1 cellular context compared by ENCODE assay signal in the genomic region with DNA sequence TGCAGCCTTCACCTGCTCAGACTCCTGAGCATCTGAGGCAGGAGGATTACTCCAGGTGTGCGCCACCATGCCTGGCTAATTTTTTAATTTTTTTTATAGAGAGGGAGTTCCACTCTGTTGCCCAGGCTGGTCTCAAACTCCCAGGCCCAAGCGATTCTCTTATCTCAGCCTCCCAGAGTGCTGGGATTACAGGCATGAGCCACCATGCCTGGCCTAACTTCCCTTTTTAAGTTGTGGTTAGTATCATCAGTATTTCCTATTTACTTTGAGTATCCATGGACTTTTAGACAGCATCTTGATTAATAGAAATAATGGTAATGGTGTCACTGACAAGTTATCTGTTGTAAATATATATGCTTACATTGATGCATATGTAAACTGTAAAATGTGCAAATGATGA.
TF ChIP-seq lines count a peak whose summit lies in the region.

No MANE protein-coding gene starts in this region.

TF ChIP-seq in K562, 482 proteins besides CTCF, POLR2A, EP300 and RAD21 (continued from another document):
- TF ChIP-seq, protein P1, sequence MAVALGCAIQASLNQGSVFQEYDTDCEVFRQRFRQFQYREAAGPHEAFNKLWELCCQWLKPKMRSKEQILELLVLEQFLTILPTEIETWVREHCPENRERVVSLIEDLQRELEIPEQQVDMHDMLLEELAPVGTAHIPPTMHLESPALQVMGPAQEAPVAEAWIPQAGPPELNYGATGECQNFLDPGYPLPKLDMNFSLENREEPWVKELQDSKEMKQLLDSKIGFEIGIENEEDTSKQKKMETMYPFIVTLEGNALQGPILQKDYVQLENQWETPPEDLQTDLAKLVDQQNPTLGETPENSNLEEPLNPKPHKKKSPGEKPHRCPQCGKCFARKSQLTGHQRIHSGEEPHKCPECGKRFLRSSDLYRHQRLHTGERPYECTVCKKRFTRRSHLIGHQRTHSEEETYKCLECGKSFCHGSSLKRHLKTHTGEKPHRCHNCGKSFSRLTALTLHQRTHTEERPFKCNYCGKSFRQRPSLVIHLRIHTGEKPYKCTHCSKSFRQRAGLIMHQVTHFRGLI (CRISPR knock-in tag; IDR thresholded peaks at IDR 0.05) = no peak
- no peak for TF ChIP-seq MCM7 (IDR thresholded peaks at IDR 0.05)
- peak; percentile 59; the same call in 1 of the 2 replicates for TF ChIP-seq DPF2 (IDR thresholded peaks at IDR 0.05)
- TF ChIP-seq, protein P2, sequence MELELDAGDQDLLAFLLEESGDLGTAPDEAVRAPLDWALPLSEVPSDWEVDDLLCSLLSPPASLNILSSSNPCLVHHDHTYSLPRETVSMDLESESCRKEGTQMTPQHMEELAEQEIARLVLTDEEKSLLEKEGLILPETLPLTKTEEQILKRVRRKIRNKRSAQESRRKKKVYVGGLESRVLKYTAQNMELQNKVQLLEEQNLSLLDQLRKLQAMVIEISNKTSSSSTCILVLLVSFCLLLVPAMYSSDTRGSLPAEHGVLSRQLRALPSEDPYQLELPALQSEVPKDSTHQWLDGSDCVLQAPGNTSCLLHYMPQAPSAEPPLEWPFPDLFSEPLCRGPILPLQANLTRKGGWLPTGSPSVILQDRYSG (tag; conservative IDR thresholded peaks at IDR 0.05; ENCODE audit: low read depth) = no peak
